8 cellular contexts compared by ENCODE assay signal in the genomic region with DNA sequence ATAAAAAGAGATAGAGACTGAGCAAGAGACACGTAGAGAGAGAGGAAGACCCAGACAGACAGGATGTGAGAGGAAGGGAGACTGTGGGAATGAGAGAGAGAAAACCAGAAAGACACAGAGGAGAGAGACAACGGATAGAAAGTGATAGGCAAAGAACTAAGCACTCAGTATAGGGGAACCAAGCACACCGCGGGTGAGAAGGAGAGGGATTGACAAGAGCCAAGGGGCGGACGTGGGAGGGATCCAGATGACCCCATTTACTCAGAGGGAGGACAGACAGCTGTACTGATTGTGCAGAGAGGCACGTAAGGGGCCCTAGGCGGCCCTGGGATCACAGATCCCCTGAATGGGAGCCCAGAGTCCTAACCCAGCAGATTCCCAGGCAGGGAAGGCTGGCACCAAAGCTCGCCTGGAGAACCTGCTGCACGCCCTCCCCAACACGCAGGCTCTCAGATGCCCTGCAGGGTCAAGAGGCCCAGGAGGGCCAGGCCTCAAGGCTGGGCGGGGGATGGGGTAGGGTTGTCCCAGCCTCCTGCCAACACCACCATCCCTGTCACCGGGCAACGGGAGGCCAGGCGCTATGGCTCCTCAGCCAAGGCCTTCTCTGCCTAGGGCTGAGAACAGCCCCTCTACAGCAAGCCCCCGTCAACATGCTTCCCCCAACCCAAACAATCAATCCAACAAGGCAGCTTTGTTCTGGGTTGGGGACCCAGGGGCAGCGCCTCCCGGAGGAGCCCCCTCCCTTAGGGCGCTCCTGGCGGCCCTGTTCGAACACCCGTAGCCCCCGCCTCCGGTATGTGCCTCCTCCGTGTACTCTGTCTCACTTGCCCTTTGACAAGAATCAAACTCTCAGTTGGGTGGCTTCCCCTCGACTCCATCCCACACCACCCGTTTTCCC. TPM values are rescaled to one million over a fixed set of nuclear protein-coding genes. Genes with fewer than 3 reads are reported as not detected.
A peak's percentile ranks its signal among the peaks of the same experiment; 100 is the strongest.
DNase-seq lines count a peak whose midpoint lies in the region; ATAC-seq and TF ChIP-seq lines count a peak whose summit lies in the region.

No MANE protein-coding gene starts in this region.

- H3K9ac ChIP-seq in NT2/D1 (ENCODE audit: insufficient read length, low read depth) (peak overlapping the region; percentile 59), endodermal cell (ENCODE audit: extremely low read depth, low read length, poor library complexity, severe bottlenecking) (no peak overlapping the region)

- peak overlapping the region; percentile 88 for H3K4me3 Mint-ChIP-seq in endodermal cell

- peaks cover 81% of the 10 kb centered on the region for H3K27me3 Mint-ChIP-seq in endodermal cell (ENCODE audit: insufficient read depth)

- no peaks in the 10 kb centered on the region for H3K9me3 ChIP-seq in NT2/D1 (ENCODE audit: insufficient read depth, low read length)
- H3K9me3 ChIP-seq in endodermal cell (ENCODE audit: control insufficient read depth, low read length): no peaks in the 10 kb centered on the region
- H3K9me3 ChIP-seq in neutrophil: no peaks in the 10 kb centered on the region

- no peak for ATAC-seq in HG02571 (IDR thresholded peaks at IDR 0.05; ENCODE audit: unreplicated experiment)

- peaks cover 55% of the 10 kb centered on the region for H3K27me3 ChIP-seq in NT2/D1 (ENCODE audit: insufficient read depth, insufficient read length)
- peaks cover 84% of the 10 kb centered on the region for H3K27me3 ChIP-seq in endodermal cell (ENCODE audit: control insufficient read depth, insufficient read depth, low read length, poor library complexity, severe bottlenecking)
- peaks cover 15% of the 10 kb centered on the region for H3K27me3 ChIP-seq in neutrophil

- DNase-seq in NCI-H2196 (lab: John Stamatoyannopoulos, UW; ENCODE audit: unreplicated experiment): peak; percentile 22
- no peak for DNase-seq in NCI-H2196 treated with DMSO at 0.1 percent for 48 hours (lab: John Stamatoyannopoulos, UW; ENCODE audit: unreplicated experiment)
- DNase-seq in NT2/D1 (ENCODE audit: low read depth, low spot score): no peak
- peak; percentile 82 for DNase-seq in endodermal cell
- DNase-seq in CD1c-positive myeloid dendritic cell (ENCODE audit: extremely low spot score): no peak
- DNase-seq in stimulated activated CD4-positive, alpha-beta T cell treated with anti-CD3 and anti-CD28 coated beads, Interleukin-2, amount 100 ng/mL, for 48 hours: no peak

- H3K4me3 ChIP-seq in NT2/D1 (ENCODE audit: insufficient read length, low read depth) (peak overlapping the region; percentile 82), endodermal cell (ENCODE audit: low read length) (peak overlapping the region; percentile 96), neutrophil (ENCODE audit: low read depth in 1 of 2, low read length in 1 of 2) (peak overlapping the region; percentile 92 to 97)

- TF ChIP-seq CTCF in endodermal cell (conservative IDR thresholded peaks at IDR 0.05) (no peak), neutrophil (IDR thresholded peaks at IDR 0.05) (no peak)

- H3K27ac Mint-ChIP-seq in endodermal cell: peak overlapping the region; percentile 75

- H3K36me3 ChIP-seq in NT2/D1 (ENCODE audit: insufficient read depth, insufficient read length, low read length) (peaks cover 15% of the 10 kb centered on the region), endodermal cell (ENCODE audit: control insufficient read depth, insufficient read depth, low read length) (no peaks in the 10 kb centered on the region), neutrophil (peaks cover 18% of the 10 kb centered on the region)

- WGBS in endodermal cell (ENCODE audit: insufficient coverage in 1 of 2, insufficient read length in 1 of 2), 2 experiments: 33 to 40% methylated on average over 16 to 27 of the region's 27 CpGs

- H3K9me3 Mint-ChIP-seq in endodermal cell: no peaks in the 10 kb centered on the region

- H3K4me1 ChIP-seq in NT2/D1 (ENCODE audit: insufficient read depth, insufficient read length) (peaks cover 7% of the 10 kb centered on the region), endodermal cell (ENCODE audit: control insufficient read depth, insufficient read depth, low read length) (no peaks in the 10 kb centered on the region), neutrophil (ENCODE audit: control insufficient read depth in 1 of 2, insufficient read depth in 1 of 2, low read depth in 1 of 2, low read length in 1 of 2) (peaks cover 56 to 65% of the 10 kb centered on the region in 2 experiments)

- H3K4me1 Mint-ChIP-seq in endodermal cell: peaks cover 12% of the 10 kb centered on the region

- peaks cover 6% of the 10 kb centered on the region for H3K36me3 Mint-ChIP-seq in endodermal cell (ENCODE audit: low read depth)

- H3K27ac ChIP-seq in endodermal cell (ENCODE audit: low read depth, low read length) (peak overlapping the region; percentile 90), neutrophil (peak overlapping the region; percentile 85)

RNA-seq across cellular contexts. Expression of a gene that starts 0.6 kb away (rescaled TPM):
- total RNA-seq in endodermal cell: 1 to 10 TPM; 5.4 to 7.6 TPM
- polyA plus RNA-seq in endodermal cell (2013, experiment 1 of 2): 34.7 TPM
- polyA plus RNA-seq in endodermal cell (2013, experiment 2 of 2): 26.7 TPM

RNA-seq across cellular contexts. Expression of a gene that starts 1.4 kb away (rescaled TPM):
- 10 to 100 TPM; 12.9 to 15.1 TPM for total RNA-seq in endodermal cell
- polyA plus RNA-seq in endodermal cell (2013, experiment 1 of 2): 9.7 TPM
- polyA plus RNA-seq in endodermal cell (2013, experiment 2 of 2): 8.9 TPM

RNA-seq across cellular contexts. Expression of a gene that starts 23.4 kb away (rescaled TPM):
- total RNA-seq in endodermal cell: 10 to 100 TPM; 32.8 to 38.9 TPM
- polyA plus RNA-seq in endodermal cell (2013, experiment 1 of 2): 27.5 TPM
- 26.4 TPM for polyA plus RNA-seq in endodermal cell (2013, experiment 2 of 2)

RNA-seq across cellular contexts. Expression of a gene that starts 23.7 kb away (rescaled TPM):
- total RNA-seq in endodermal cell: 10 to 100 TPM; 76.3 to 88.9 TPM
- polyA plus RNA-seq in endodermal cell (2013, experiment 1 of 2): 120 TPM
- 105 TPM for polyA plus RNA-seq in endodermal cell (2013, experiment 2 of 2)

RNA-seq across cellular contexts. Expression of a gene that starts 27.1 kb away (rescaled TPM):
- 1 to 10 TPM in 1 of 2 donors, under 1 TPM in 1; 0.93 to 1.1 TPM for total RNA-seq in endodermal cell
- polyA plus RNA-seq in endodermal cell (2013, experiment 1 of 2): 0.64 TPM
- 0.41 TPM for polyA plus RNA-seq in endodermal cell (2013, experiment 2 of 2)

Comparison
In these comparisons a context has a peak if more than half of its experiments do, and no peak if none do; other contexts are left out.
1. DNase-seq: peak in NCI-H2196 (single experiment) and endodermal cell (single experiment); none in NCI-H2196 treated with DMSO at 0.1 percent for 48 hours (single experiment), NT2/D1 (single experiment), CD1c-positive myeloid dendritic cell (single experiment) and stimulated activated CD4-positive, alpha-beta T cell treated with anti-CD3 and anti-CD28 coated beads, Interleukin-2, amount 100 ng/mL, for 48 hours (0 of 2).
2. Peak in every context shown above with its lines, with median percentiles within 50 percentile points of each other: H3K4me3 ChIP-seq.